In genomic region chr22:37229805-37230672, GRCh38 we compare ENCODE assay signal across 8 cellular contexts. TPM values are rescaled to one million over a fixed set of nuclear protein-coding genes. Genes with fewer than 3 reads are reported as not detected.
A peak's percentile ranks its signal among the peaks of the same experiment; 100 is the strongest.
DNase-seq lines count a peak whose midpoint lies in the region; ATAC-seq, FAIRE-seq and TF ChIP-seq lines count a peak whose summit lies in the region.

No MANE protein-coding gene starts in this region.

- DNase-seq in CD8-positive, alpha-beta T cell, result peak; percentile 80 to 97 (median 89)
- DNase-seq in RPMI8226 (peak; percentile 89), keratinocyte (ENCODE audit: low read depth, low spot score) (no peak), DMS153 treated with DMSO at 0.1 percent for 48 hours (lab: John Stamatoyannopoulos, UW; ENCODE audit: unreplicated experiment) (no peak), NCI-H2227 treated with DMSO at 0.1 percent for 48 hours (lab: John Stamatoyannopoulos, UW) (no peak)
- DNase-seq in activated T-helper 1 cell treated with anti-CD3 and anti-CD28 coated beads, Interleukin-2, amount 50 U/mL, for 16 hours (ENCODE audit: low read depth in 1 of 2, low spot score in 1 of 2), result peak; percentile 81 to 84
- peak; percentile 78 to 85 for DNase-seq in stimulated activated CD8-positive, alpha-beta memory T cell treated with anti-CD3 and anti-CD28 coated beads, Interleukin-4, amount 100 ng/mL, for 4 hours (ENCODE audit: low read depth in 2 of 2, low spot score in 1 of 2)

- no peak for TF ChIP-seq CTCF in CD8-positive, alpha-beta T cell (IDR thresholded peaks at IDR 0.05)
- no peak for TF ChIP-seq CTCF in keratinocyte (optimal IDR thresholded peaks at IDR 0.05 in 1 of 3, IDR thresholded peaks at IDR 0.05 in 1 of 3, conservative IDR thresholded peaks at IDR 0.05 in 1 of 3; ENCODE audit: extremely low read depth in 1 of 3, insufficient read depth in 2 of 3, low read length in 3 of 3)

- no peaks in the 10 kb centered on the region for H3K9me3 ChIP-seq in CD8-positive, alpha-beta T cell (ENCODE audit: low read length)
- no peaks in the 10 kb centered on the region for H3K9me3 ChIP-seq in keratinocyte (ENCODE audit: control insufficient read depth, low read depth, low read length)

- no peaks in the 10 kb centered on the region for H3K27me3 Mint-ChIP-seq in CD8-positive, alpha-beta T cell (ENCODE audit: low read depth)

- H3K36me3 Mint-ChIP-seq in CD8-positive, alpha-beta T cell, result peaks cover 83% of the 10 kb centered on the region

- H3K9me1 ChIP-seq in keratinocyte (ENCODE audit: control insufficient read depth, extremely low read depth, insufficient read depth, low read length), result no peaks in the 10 kb centered on the region

- H3K4me1 Mint-ChIP-seq in CD8-positive, alpha-beta T cell (ENCODE audit: low read depth), result peaks cover 91% of the 10 kb centered on the region

- no peak overlapping the region for H2AFZ ChIP-seq in keratinocyte (ENCODE audit: control insufficient read depth, low read length)

- no peaks in the 10 kb centered on the region for H3K9me3 Mint-ChIP-seq in CD8-positive, alpha-beta T cell

- intact Hi-C loops in CD8-positive, alpha-beta T cell (cut with DNase I, micrococcal nuclease), result loop anchor here (1.0 to 10.0 kb wide), 8 partner anchors 8 to 845 kb away; partner anchors contain the start of gene MYH9 (in 1 of the 2)

- H3K9ac ChIP-seq in keratinocyte (ENCODE audit: control insufficient read depth, extremely low read depth, insufficient read depth, low read length), result peak overlapping the region; percentile 25

- H4K20me1 ChIP-seq in keratinocyte (ENCODE audit: control insufficient read depth, extremely low read depth, insufficient read depth, low read length), result peaks cover 8% of the 10 kb centered on the region

- peak overlapping the region; percentile 100 for H3K27ac Mint-ChIP-seq in CD8-positive, alpha-beta T cell

- peak overlapping the region; percentile 65 for H3K4me2 ChIP-seq in keratinocyte (ENCODE audit: control insufficient read depth, extremely low read depth, insufficient read depth, low read depth, low read length)

- dilution Hi-C loops in keratinocyte (cut with MboI; ENCODE audit: extremely low pct_ligation_motif_present, low sequenced_read_pairs), result no loop called here

- peak; percentile 68 for ATAC-seq in CD8-positive, alpha-beta T cell
- ATAC-seq in HG02623 (IDR thresholded peaks at IDR 0.05; ENCODE audit: unreplicated experiment), result peak; percentile 43

- H3K79me2 ChIP-seq in keratinocyte (ENCODE audit: control insufficient read depth, insufficient read depth, low read length), result peaks cover 2% of the 10 kb centered on the region

- H3K4me3 Mint-ChIP-seq in CD8-positive, alpha-beta T cell, result peak overlapping the region; percentile 80

- POLR2A ChIA-PET in CD8-positive, alpha-beta T cell (lab: Charles Lee), result interaction anchor here (0.7 to 7.7 kb wide), 17 partner anchors 8 to 108 kb away, joined by 3 to 194 read pairs (median 4); partner anchors contain the start of genes IL2RB and RAC2

- peak; percentile 53 for FAIRE-seq in keratinocyte (lab: Jason Lieb, UNC)

- H3K27me3 ChIP-seq in CD8-positive, alpha-beta T cell (ENCODE audit: insufficient read depth, low read length), result no peaks in the 10 kb centered on the region
- H3K27me3 ChIP-seq in keratinocyte (ENCODE audit: control insufficient read depth, extremely low read depth, insufficient read depth, low read length), result no peaks in the 10 kb centered on the region

- peak overlapping the region; percentile 75 for H3K27ac ChIP-seq in CD8-positive, alpha-beta T cell (ENCODE audit: low read depth, low read length)
- peak overlapping the region; percentile 59 for H3K27ac ChIP-seq in keratinocyte (ENCODE audit: control insufficient read depth, insufficient read depth, low read length)

- H3K4me3 ChIP-seq in CD8-positive, alpha-beta T cell (ENCODE audit: low read depth, low read length), result peak overlapping the region; percentile 52
- peak overlapping the region in 1 of 3 experiments; percentile 34 for H3K4me3 ChIP-seq in keratinocyte (ENCODE audit: control insufficient read depth in 2 of 3, extremely low read depth in 1 of 3, insufficient read depth in 2 of 3, low read depth in 1 of 3, low read length in 3 of 3)

- CTCF ChIA-PET in CD8-positive, alpha-beta T cell (lab: Charles Lee), result interaction anchor here (0.8 to 5.4 kb wide), 14 partner anchors 8 to 107 kb away, joined by 3 to 71 read pairs (median 4); partner anchors contain the start of genes IL2RB and RAC2

- peaks cover 46% of the 10 kb centered on the region for H3K36me3 ChIP-seq in CD8-positive, alpha-beta T cell (ENCODE audit: insufficient read depth, low read length)
- peaks cover 25 to 30% of the 10 kb centered on the region in 2 experiments for H3K36me3 ChIP-seq in keratinocyte (ENCODE audit: control insufficient read depth in 2 of 2, extremely low read depth in 1 of 2, insufficient read depth in 2 of 2, low read length in 2 of 2)

- peaks cover 94% of the 10 kb centered on the region for H3K4me1 ChIP-seq in CD8-positive, alpha-beta T cell (ENCODE audit: insufficient read depth, low read length)
- H3K4me1 ChIP-seq in keratinocyte (ENCODE audit: control insufficient read depth, extremely low read depth, insufficient read depth, low read length), result peaks cover 41% of the 10 kb centered on the region

RNA-seq across cellular contexts. Expression of gene RAC2, which starts 14.0 kb away (rescaled TPM):
- total RNA-seq in CD8-positive, alpha-beta T cell, result 100 to 1,000 TPM; 152 to 159 TPM
- 71.9 to 128 TPM (median 78.6 TPM) in 3 replicates for polyA plus RNA-seq in keratinocyte
- polyA plus RNA-seq in keratinocyte (2011; ENCODE audit: low read depth), result 13.8 TPM
- 107 and 165 TPM in 2 replicates for polyA plus RNA-seq in keratinocyte (2011; cell fraction: cytosol; rRNA removed)
- polyA plus RNA-seq in keratinocyte (2011; cell fraction: nucleus; rRNA removed), result 80.3 and 118 TPM in 2 replicates
- polyA plus RNA-seq in keratinocyte (2012; ENCODE audit: low replicate concordance), result 55.6 and 168 TPM in 2 replicates
- 69.1 to 336 TPM (median 108 TPM) in 3 replicates for polyA minus RNA-seq in keratinocyte
- 111 TPM for polyA minus RNA-seq in keratinocyte (2011; cell fraction: cytosol; rRNA and poly(A)+ RNA removed)
- polyA minus RNA-seq in keratinocyte (2011; cell fraction: nucleus; rRNA and poly(A)+ RNA removed), result 35.8 and 45.0 TPM in 2 replicates

RNA-seq across cellular contexts. Expression of gene SSTR3, which starts 17.8 kb away (rescaled TPM):
- total RNA-seq in CD8-positive, alpha-beta T cell, result 1 to 10 TPM; 2.6 to 3.1 TPM
- polyA plus RNA-seq in keratinocyte, result not detected in 3 replicates
- polyA plus RNA-seq in keratinocyte (2011; ENCODE audit: low read depth), result not detected
- polyA plus RNA-seq in keratinocyte (2011; cell fraction: cytosol; rRNA removed), result not detected in 2 replicates
- polyA plus RNA-seq in keratinocyte (2011; cell fraction: nucleus; rRNA removed), result not detected in 2 replicates
- polyA plus RNA-seq in keratinocyte (2012; ENCODE audit: low replicate concordance), result not detected in 2 replicates
- polyA minus RNA-seq in keratinocyte, result not detected in 3 replicates
- polyA minus RNA-seq in keratinocyte (2011; cell fraction: cytosol; rRNA and poly(A)+ RNA removed), result not detected
- not detected in 2 replicates for polyA minus RNA-seq in keratinocyte (2011; cell fraction: nucleus; rRNA and poly(A)+ RNA removed)

RNA-seq across cellular contexts. Expression of gene C1QTNF6, which starts 42.0 kb away (rescaled TPM):
- 10 to 100 TPM; 12.0 to 12.9 TPM for total RNA-seq in CD8-positive, alpha-beta T cell
- 17.1 to 28.2 TPM (median 25.4 TPM) in 3 replicates for polyA plus RNA-seq in keratinocyte
- polyA plus RNA-seq in keratinocyte (2011; ENCODE audit: low read depth), result 5.9 TPM
- polyA plus RNA-seq in keratinocyte (2011; cell fraction: cytosol; rRNA removed), result 16.4 and 20.3 TPM in 2 replicates
- 76.5 and 95.8 TPM in 2 replicates for polyA plus RNA-seq in keratinocyte (2011; cell fraction: nucleus; rRNA removed)
- polyA plus RNA-seq in keratinocyte (2012; ENCODE audit: low replicate concordance), result 13.1 and 26.3 TPM in 2 replicates
- 12.5 to 42.9 TPM (median 15.4 TPM) in 3 replicates for polyA minus RNA-seq in keratinocyte
- polyA minus RNA-seq in keratinocyte (2011; cell fraction: cytosol; rRNA and poly(A)+ RNA removed), result 27.2 TPM
- 26.8 and 29.2 TPM in 2 replicates for polyA minus RNA-seq in keratinocyte (2011; cell fraction: nucleus; rRNA and poly(A)+ RNA removed)

RNA-seq across cellular contexts. Expression of gene CYTH4, which starts 52.3 kb away (rescaled TPM):
- total RNA-seq in CD8-positive, alpha-beta T cell, result 100 to 1,000 TPM; 129 to 143 TPM
- 0.05 to 0.12 TPM (median 0.06 TPM) in 3 replicates for polyA plus RNA-seq in keratinocyte
- polyA plus RNA-seq in keratinocyte (2011; ENCODE audit: low read depth), result not detected
- 0.02 TPM in 1 of 2 replicates, not detected in the other for polyA plus RNA-seq in keratinocyte (2011; cell fraction: cytosol; rRNA removed)
- 0.09 TPM in 1 of 2 replicates, not detected in the other for polyA plus RNA-seq in keratinocyte (2011; cell fraction: nucleus; rRNA removed)
- polyA plus RNA-seq in keratinocyte (2012; ENCODE audit: low replicate concordance), result not detected in 2 replicates
- polyA minus RNA-seq in keratinocyte, result not detected in 3 replicates
- not detected for polyA minus RNA-seq in keratinocyte (2011; cell fraction: cytosol; rRNA and poly(A)+ RNA removed)
- not detected in 2 replicates for polyA minus RNA-seq in keratinocyte (2011; cell fraction: nucleus; rRNA and poly(A)+ RNA removed)

Comparison
In these comparisons a context has a peak if more than half of its experiments do, and no peak if none do; other contexts are left out.
1. DNase-seq: peak in CD8-positive, alpha-beta T cell (7 of 7), RPMI8226 (single experiment), activated T-helper 1 cell treated with anti-CD3 and anti-CD28 coated beads, Interleukin-2, amount 50 U/mL, for 16 hours (2 of 2) and stimulated activated CD8-positive, alpha-beta memory T cell treated with anti-CD3 and anti-CD28 coated beads, Interleukin-4, amount 100 ng/mL, for 4 hours (2 of 2); none in keratinocyte (single experiment), DMS153 treated with DMSO at 0.1 percent for 48 hours (single experiment) and NCI-H2227 treated with DMSO at 0.1 percent for 48 hours (single experiment).